In genomic region chr9:71233646-71234045, GRCh38 we compare ENCODE assay signal across 21 cellular contexts.
DNase-seq lines count a peak whose midpoint lies in the region; FAIRE-seq and TF ChIP-seq lines count a peak whose summit lies in the region.
"Had no signal": no experiment of that assay in that cellular context is flagged by ENCODE, and none has a peak within 500 bp of the region (broad histone marks: within the 10 kb centered on the region; RNA-seq: fewer than 3 reads in every experiment).

No MANE protein-coding gene starts in this region.

- DNase-seq in G401 (ENCODE audit: low spot score) (peak; percentile 58), cerebellar cortex (ENCODE audit: low spot score) (peak; percentile 56), midbrain (lab: John Stamatoyannopoulos, UW) (peak; percentile 19), small intestine (no peak), brain microvascular endothelial cell (no peak), NCI-H1092 (lab: John Stamatoyannopoulos, UW) (no peak)
- DNase-seq: AML-193; Caco-2; Calu3; CD4-positive, alpha-beta T cell; CD8-positive, alpha-beta T cell; DMS79 treated with DMSO at 0.1 percent for 48 hours; GDM1 had no signal

- no peaks in the 10 kb centered on the region for H3K4me1 ChIP-seq in small intestine (ENCODE audit: control insufficient read depth in 2 of 2, insufficient read depth in 1 of 2, low read depth in 1 of 2, low read length in 1 of 2)
- H3K4me1 ChIP-seq: A549; BLaER1 treated with 17β-estradiol and CSF1 and Interleukin-3, amounts not matched to agents 10 nM and 100 nM; Caco-2 had no signal

- no peaks in the 10 kb centered on the region for H3K9me3 ChIP-seq in small intestine (ENCODE audit: control insufficient read depth, low read depth)
- H3K9me3 ChIP-seq: A549; BLaER1 treated with 17β-estradiol and CSF1 and Interleukin-3, amounts not matched to agents 10 nM and 100 nM; Caco-2 had no signal

- in situ Hi-C loops in G401 (cut with HindIII; ENCODE audit: low sequenced_read_pairs): no loop called here
- in situ Hi-C loops in brain microvascular endothelial cell (cut with HindIII; ENCODE audit: low pct_ligation_motif_present, low sequenced_read_pairs): no loop called here

- H3K4me3 ChIP-seq in small intestine (ENCODE audit: low read depth in 1 of 2, low read length in 2 of 2) (no peak overlapping the region), brain microvascular endothelial cell (ENCODE audit: low read depth, low read length) (no peak overlapping the region)
- H3K4me3 ChIP-seq: A549; BLaER1 treated with 17β-estradiol and CSF1 and Interleukin-3, amounts not matched to agents 10 nM and 100 nM; GM12878 had no signal

- H3K27ac ChIP-seq in small intestine (ENCODE audit: low read depth in 1 of 2, low read length in 1 of 2): no peak overlapping the region
- H3K27ac ChIP-seq in brain microvascular endothelial cell: no peak overlapping the region
- H3K27ac ChIP-seq: A549; BLaER1 treated with 17β-estradiol and CSF1 and Interleukin-3, amounts not matched to agents 10 nM and 100 nM; C4-2B had no signal

- WGBS in small intestine, 3 donors: 70 to 82% (median 80%) methylated on average over 1 of the region's 1 CpG

- H3K36me3 ChIP-seq in small intestine (ENCODE audit: control insufficient read depth in 2 of 2, insufficient read depth in 2 of 2, low read length in 2 of 2): no peaks in the 10 kb centered on the region
- no peaks in the 10 kb centered on the region for H3K36me3 ChIP-seq in brain microvascular endothelial cell (replicated peaks)
- H3K36me3 ChIP-seq: BLaER1 treated with 17β-estradiol and CSF1 and Interleukin-3, amounts not matched to agents 10 nM and 100 nM had no signal

- FAIRE-seq in small intestine (lab: Jason Lieb, UNC): no peak
- FAIRE-seq: A549, D721Med, GM12878, GM12892, GM18507, GM19239 had no signal

- H3K27me3 ChIP-seq in small intestine (ENCODE audit: control insufficient read depth in 2 of 2, insufficient read depth in 2 of 2, low read length in 2 of 2) (no peaks in the 10 kb centered on the region), brain microvascular endothelial cell (replicated peaks) (no peaks in the 10 kb centered on the region)
- H3K27me3 ChIP-seq: BLaER1 treated with 17β-estradiol and CSF1 and Interleukin-3, amounts not matched to agents 10 nM and 100 nM had no signal

- TF ChIP-seq CTCF in brain microvascular endothelial cell (IDR thresholded peaks at IDR 0.05; ENCODE audit: low read depth, low read length, missing control alignments): no peak

Comparison
In these comparisons a context has a peak if more than half of its experiments do, and no peak if none do; other contexts are left out.
1. DNase-seq: peak in G401 (single experiment), cerebellar cortex (single experiment) and midbrain (single experiment); none in small intestine (single experiment), brain microvascular endothelial cell (single experiment) and NCI-H1092 (single experiment).